10 cellular contexts compared by ENCODE assay signal in the genomic region with DNA sequence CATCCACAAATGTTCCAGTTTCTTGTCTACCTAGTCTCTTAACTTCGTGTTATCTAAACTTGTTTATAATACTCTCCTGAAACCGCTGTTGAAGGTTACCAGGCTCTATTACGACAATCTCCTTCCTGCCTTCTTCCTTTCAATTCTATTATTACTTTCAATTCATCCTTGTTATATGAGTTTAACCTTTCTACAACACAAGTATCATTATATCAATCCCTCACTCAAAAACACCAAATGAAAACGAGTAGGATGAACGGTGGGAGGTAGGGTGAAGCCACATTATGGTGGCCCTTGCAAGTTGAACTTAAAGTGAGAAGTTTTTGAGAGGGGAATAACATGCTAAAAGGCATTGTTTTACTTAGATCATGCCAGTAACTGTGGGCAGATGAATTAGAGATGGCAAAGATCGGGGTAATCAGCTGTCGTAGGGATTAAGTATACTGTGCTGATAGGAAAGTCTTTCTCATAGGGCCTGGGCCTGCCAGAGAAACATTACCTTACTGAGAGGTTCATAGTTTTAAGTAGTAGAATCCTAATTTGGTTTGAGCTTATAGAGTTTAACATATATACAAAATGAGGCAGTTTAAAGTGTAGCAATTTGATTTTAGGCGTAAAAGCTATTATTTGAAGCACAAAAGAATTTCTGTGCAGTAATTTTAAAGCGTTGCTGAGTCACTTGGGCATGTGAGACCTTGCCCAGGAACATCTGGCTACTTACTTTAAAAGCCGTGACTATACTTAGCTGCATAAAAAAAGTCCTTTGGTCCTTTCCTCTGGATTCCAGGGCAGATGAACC. TPM values are rescaled to one million over a fixed set of nuclear protein-coding genes. Genes with fewer than 3 reads are reported as not detected.
DNase-seq lines count a peak whose midpoint lies in the region; ATAC-seq and TF ChIP-seq lines count a peak whose summit lies in the region.
"Had no signal": no experiment of that assay in that cellular context is flagged by ENCODE, and none has a peak within 500 bp of the region (broad histone marks: within the 10 kb centered on the region; RNA-seq: fewer than 3 reads in every experiment).

No MANE protein-coding gene starts in this region.

- H3K9me3 ChIP-seq in GM23248 (ENCODE audit: low read depth) (no peaks in the 10 kb centered on the region), WERI-Rb-1 (ENCODE audit: severe bottlenecking) (no peaks in the 10 kb centered on the region), left lung (no peaks in the 10 kb centered on the region)

- H2AFZ ChIP-seq in GM23248: peak overlapping the region; percentile 47

- no peak for ATAC-seq in left lung

- no peaks in the 10 kb centered on the region for H3K36me3 Mint-ChIP-seq in immature natural killer cell

- H4K20me1 ChIP-seq in GM23248 (ENCODE audit: insufficient read depth): no peaks in the 10 kb centered on the region

- no peak overlapping the region for H3K9ac ChIP-seq in GM23248

- peak; percentile 49 for DNase-seq in BJ (ENCODE audit: low read depth)
- DNase-seq in GM23248: peak; percentile 64
- no peak for DNase-seq in WERI-Rb-1
- peak; percentile 24 for DNase-seq in fibroblast of villous mesenchyme (ENCODE audit: low read depth)
- no peak for DNase-seq in left lung
- no peak for DNase-seq in immature natural killer cell
- no peak for DNase-seq in NCI-H2029 treated with DMSO at 0.1 percent for 48 hours (lab: John Stamatoyannopoulos, UW)
- no peak for DNase-seq in lower leg skin (ENCODE audit: low spot score in 2 of 2)
- DNase-seq: HFFc6, NCI-H187 treated with DMSO at 0.1 percent for 48 hours had no signal

- H3K4me1 ChIP-seq in GM23248 (ENCODE audit: insufficient read depth): peaks cover 7% of the 10 kb centered on the region
- peaks cover 4 to 42% of the 10 kb centered on the region in 2 donors for H3K4me1 ChIP-seq in left lung

- H3K4me3 ChIP-seq in BJ (ENCODE audit: low read depth, low read length) (no peak overlapping the region), GM23248 (no peak overlapping the region), WERI-Rb-1 (ENCODE audit: low read depth, low read length) (no peak overlapping the region), fibroblast of villous mesenchyme (ENCODE audit: low read depth, low read length) (no peak overlapping the region), left lung (no peak overlapping the region), lower leg skin (ENCODE audit: low read depth, poor library complexity, severe bottlenecking) (no peak overlapping the region)

- H3K79me2 ChIP-seq in GM23248 (ENCODE audit: insufficient read depth): peaks cover 12% of the 10 kb centered on the region

- in situ Hi-C loops in GM23248 (cut with MboI): no loop called here

- peaks cover 0 to 2% (median 0%) of the 10 kb centered on the region in 6 donors for H3K9me3 Mint-ChIP-seq in immature natural killer cell
- H3K9me3 Mint-ChIP-seq: HFFc6 had no signal

- H3K4me2 ChIP-seq in GM23248 (ENCODE audit: unreplicated experiment): no peak overlapping the region

- CTCF ChIA-PET in BJ (lab: Yijun Ruan, JAX): interaction anchor here (1.0 to 1.1 kb wide), 2 partner anchors 12 to 14 kb away, joined by 3 to 6 read pairs; no protein-coding TSS in a partner anchor

- intact Hi-C loops in left lung (cut with DNase I): no loop called here
- intact Hi-C loops in lower leg skin (cut with DNase I; ENCODE audit: low total_unique reads): no loop called here

- TF ChIP-seq CTCF in BJ (IDR thresholded peaks at IDR 0.05; ENCODE audit: insufficient read depth, low read depth, low read length) (no peak), WERI-Rb-1 (IDR thresholded peaks at IDR 0.05; ENCODE audit: low read depth, low read length) (no peak), fibroblast of villous mesenchyme (IDR thresholded peaks at IDR 0.05; ENCODE audit: insufficient read depth, low read depth, low read length) (no peak), left lung (IDR thresholded peaks at IDR 0.05) (no peak), lower leg skin (IDR thresholded peaks at IDR 0.05) (no peak)

- H3K27ac ChIP-seq in GM23248 (peak overlapping the region; percentile 28; the same call in 1 of the 2 replicates), WERI-Rb-1 (0 out of 2 replicates have a peak overlapping the region, but pooled peaks have one; percentile 0), left lung (peak overlapping the region in 1 of 2 donors; percentile 74)

- no peaks in the 10 kb centered on the region; the same call in 1 of the 2 replicates for H3F3A ChIP-seq in GM23248 (ENCODE audit: insufficient read depth)

- H3K27me3 Mint-ChIP-seq in immature natural killer cell (ENCODE audit: low read depth in 3 of 3): peaks cover 0 to 4% (median 0%) of the 10 kb centered on the region in 3 donors

- H3K27me3 ChIP-seq in BJ (ENCODE audit: control insufficient read depth, insufficient read depth, low read length): no peaks in the 10 kb centered on the region
- no peaks in the 10 kb centered on the region for H3K27me3 ChIP-seq in GM23248 (replicated peaks; ENCODE audit: insufficient read depth)
- no peaks in the 10 kb centered on the region for H3K27me3 ChIP-seq in WERI-Rb-1 (ENCODE audit: insufficient read depth, low read depth, severe bottlenecking)
- no peaks in the 10 kb centered on the region for H3K27me3 ChIP-seq in left lung

- H3K4me1 Mint-ChIP-seq in immature natural killer cell: peaks cover 19 to 28% of the 10 kb centered on the region in 2 donors

- H3K9me2 ChIP-seq in GM23248 (ENCODE audit: insufficient read depth): no peaks in the 10 kb centered on the region

- H3K4me3 Mint-ChIP-seq in immature natural killer cell: no peak overlapping the region
- H3K4me3 Mint-ChIP-seq: HFFc6 had no signal

- 66 to 68% methylated on average over 10 of the region's 10 CpGs for WGBS in GM23248 (ENCODE audit: low coverage in 1 of 2, low lambda C conversion rate in 2 of 2, missing lambda C conversion rate in 2 of 2), 2 experiments
- 54 to 60% methylated on average over 10 of the region's 10 CpGs for WGBS in lower leg skin, 2 donors

- H3K27ac Mint-ChIP-seq in immature natural killer cell: peak overlapping the region in 1 of 6 donors; percentile 7
- H3K27ac Mint-ChIP-seq: HFFc6 had no signal

- TF ChIP-seq POLR2A in lower leg skin (IDR thresholded peaks at IDR 0.05): no peak

- H3K36me3 ChIP-seq in BJ (ENCODE audit: control insufficient read depth, insufficient read depth, low read length) (no peaks in the 10 kb centered on the region), GM23248 (ENCODE audit: low read depth) (no peaks in the 10 kb centered on the region), WERI-Rb-1 (peaks cover 2% of the 10 kb centered on the region; the same call in 1 of the 2 replicates), left lung (no peaks in the 10 kb centered on the region)

- POLR2A ChIA-PET in BJ (lab: Charles Lee): no interaction called here

RNA-seq across cellular contexts. Expression of a gene that starts 3.4 kb away (rescaled TPM):
- polyA plus RNA-seq in BJ (2011; rRNA removed) (1.2 and 2.5 TPM in 2 replicates), GM23248 (2016; fragmentation: Nextera tagmentation; extraction: Ambion mirVana) (3.3 and 4.3 TPM in 2 replicates), immature natural killer cell (1 to 10 TPM; 2.6 to 3.2 (median 2.6) TPM)
- 3.5 and 3.6 TPM in 2 replicates for polyA minus RNA-seq in BJ (2011; rRNA and poly(A)+ RNA removed)
- 9.8 and 25.8 TPM in 2 replicates for total RNA-seq in GM23248 (2014; rRNA removed; shearing (Covaris generic))
- total RNA-seq in fibroblast of villous mesenchyme (14.2 and 24.6 TPM in 2 replicates), left lung (10 to 100 TPM in 1 of 2 donors, 1 to 10 TPM in 1; 8.5 to 11.2 TPM), lower leg skin (1 to 10 TPM; 6.5 to 8.3 (median 7.4) TPM)

RNA-seq across cellular contexts. Expression of a gene that starts 34.5 kb away (rescaled TPM):
- polyA plus RNA-seq in BJ (2011; rRNA removed) (1,257 and 2,029 TPM in 2 replicates), GM23248 (2016; fragmentation: Nextera tagmentation; extraction: Ambion mirVana) (490 TPM in 2 replicates), immature natural killer cell (1,000 to 10,000 TPM in 1 of 3 donors, 100 to 1,000 TPM in 2; 373 to 1,048 (median 579) TPM)
- 209 and 374 TPM in 2 replicates for polyA minus RNA-seq in BJ (2011; rRNA and poly(A)+ RNA removed)
- total RNA-seq in GM23248 (2014; rRNA removed; shearing (Covaris generic)): 578 and 733 TPM in 2 replicates
- total RNA-seq in fibroblast of villous mesenchyme (1,523 and 2,114 TPM in 2 replicates), left lung (100 to 1,000 TPM; 811 to 860 TPM), lower leg skin (1,000 to 10,000 TPM in 3 of 4 donors, 100 to 1,000 TPM in 1; 995 to 1,453 (median 1,259) TPM)

RNA-seq across cellular contexts. Expression of a gene that starts 44.1 kb away (rescaled TPM):
- polyA plus RNA-seq in BJ (2011; rRNA removed) (4.5 and 9.2 TPM in 2 replicates), GM23248 (2016; fragmentation: Nextera tagmentation; extraction: Ambion mirVana) (8.5 and 8.7 TPM in 2 replicates), immature natural killer cell (10 to 100 TPM in 2 of 3 donors, 1 to 10 TPM in 1; 6.4 to 19.2 (median 12.5) TPM)
- polyA minus RNA-seq in BJ (2011; rRNA and poly(A)+ RNA removed): 6.7 and 6.9 TPM in 2 replicates
- total RNA-seq in GM23248 (2014; rRNA removed; shearing (Covaris generic)): 21.4 and 21.5 TPM in 2 replicates
- total RNA-seq in fibroblast of villous mesenchyme (20.9 and 33.2 TPM in 2 replicates), left lung (10 to 100 TPM; 16.6 to 18.1 TPM), lower leg skin (10 to 100 TPM; 22.1 to 34.2 (median 26.7) TPM)

RNA-seq across cellular contexts. Expression of a gene that starts 58.0 kb away (rescaled TPM):
- polyA plus RNA-seq in BJ (2011; rRNA removed): 30.3 and 31.2 TPM in 2 replicates
- polyA minus RNA-seq in BJ (2011; rRNA and poly(A)+ RNA removed): 30.9 and 39.0 TPM in 2 replicates
- total RNA-seq in GM23248 (2014; rRNA removed; shearing (Covaris generic)): 5.4 and 14.0 TPM in 2 replicates
- polyA plus RNA-seq in GM23248 (2016; fragmentation: Nextera tagmentation; extraction: Ambion mirVana): 10.8 and 12.6 TPM in 2 replicates
- 14.2 and 22.0 TPM in 2 replicates for total RNA-seq in fibroblast of villous mesenchyme
- total RNA-seq in left lung: 10 to 100 TPM; 15.9 to 17.0 TPM
- polyA plus RNA-seq in immature natural killer cell: 10 to 100 TPM; 11.8 to 34.1 (median 28.6) TPM
- total RNA-seq in lower leg skin: 1 to 10 TPM; 2.0 to 5.6 (median 2.7) TPM

Comparison
In these comparisons a context has a peak if more than half of its experiments do, and no peak if none do; other contexts are left out.
1. DNase-seq: peak in BJ (single experiment), GM23248 (single experiment) and fibroblast of villous mesenchyme (single experiment); none in WERI-Rb-1 (single experiment), left lung (0 of 2), immature natural killer cell (0 of 3), NCI-H2029 treated with DMSO at 0.1 percent for 48 hours (single experiment) and lower leg skin (0 of 2).